Comparison of ENCODE assay signal across 25 cellular contexts in genomic region chr3:123493912-123494311, GRCh38. TPM values are rescaled to one million over a fixed set of nuclear protein-coding genes. Genes with fewer than 3 reads are reported as not detected.
"Had no signal": no experiment of that assay in that cellular context is flagged by ENCODE, and none has a peak within 500 bp of the region (broad histone marks: within the 10 kb centered on the region; RNA-seq: fewer than 3 reads in every experiment).

No MANE protein-coding gene starts in this region.

- H3K4me3 ChIP-seq: coronary artery, esophagus squamous epithelium, heart right ventricle, left lung, prostate gland, right atrium auricular region, skin epidermis, spleen, thoracic aorta, tibial nerve, upper lobe of left lung had no signal

- H3K27me3 ChIP-seq: esophagus squamous epithelium, heart right ventricle, left lung, right atrium auricular region, spleen, tibial nerve, upper lobe of left lung had no signal

- DNase-seq: dermis blood vessel endothelial cell; effector memory CD4-positive, alpha-beta T cell; erythroblast; esophagus squamous epithelium; foreskin melanocyte; glutamatergic neuron; heart right ventricle; hippocampal formation; left cardiac atrium; left lung; mesendoderm; midbrain; naive thymus-derived CD4-positive, alpha-beta T cell; spleen; stimulated activated CD4-positive, alpha-beta T cell treated with anti-CD3 and anti-CD28 coated beads, Interleukin-4, amount 100 ng/mL, for 4 hours; stimulated activated naive CD8-positive, alpha-beta T cell treated with anti-CD3 and anti-CD28 coated beads, Interleukin-15, Interleukin-2, amounts not matched to agents 100 U/mL and 50 U/mL, for 24 hours; upper lobe of left lung had no signal

- H3K27ac Mint-ChIP-seq: naive thymus-derived CD4-positive, alpha-beta T cell; nephron; stimulated activated memory B cell treated with anti-CD40 and anti-IgM and Interleukin-4, amounts not matched to agents 10 μg/mL and 1 μg/mL and 100 μg/mL, for 72 hours had no signal

- H3K9me3 ChIP-seq: esophagus squamous epithelium, heart right ventricle, left lung, prostate gland, right atrium auricular region, spleen, thoracic aorta, tibial nerve, upper lobe of left lung had no signal

- H3K27me3 Mint-ChIP-seq: naive thymus-derived CD4-positive, alpha-beta T cell; stimulated activated memory B cell treated with anti-CD40 and anti-IgM and Interleukin-4, amounts not matched to agents 10 μg/mL and 1 μg/mL and 100 μg/mL, for 72 hours had no signal

- H3K4me1 Mint-ChIP-seq: nephron; stimulated activated memory B cell treated with anti-CD40 and anti-IgM and Interleukin-4, amounts not matched to agents 10 μg/mL and 1 μg/mL and 100 μg/mL, for 72 hours had no signal

- H3K9me3 Mint-ChIP-seq: naive thymus-derived CD4-positive, alpha-beta T cell; nephron; stimulated activated memory B cell treated with anti-CD40 and anti-IgM and Interleukin-4, amounts not matched to agents 10 μg/mL and 1 μg/mL and 100 μg/mL, for 72 hours had no signal

- H3K36me3 ChIP-seq: prostate gland, thoracic aorta had no signal

- H3K4me3 Mint-ChIP-seq: naive thymus-derived CD4-positive, alpha-beta T cell; nephron; stimulated activated memory B cell treated with anti-CD40 and anti-IgM and Interleukin-4, amounts not matched to agents 10 μg/mL and 1 μg/mL and 100 μg/mL, for 72 hours had no signal

- H3K27ac ChIP-seq: esophagus squamous epithelium, heart right ventricle, left lung, prostate gland, right atrium auricular region, skin epidermis, spleen, tibial nerve, upper lobe of left lung had no signal

- ATAC-seq: heart right ventricle; left cardiac atrium; left lung; naive thymus-derived CD4-positive, alpha-beta T cell; stimulated activated memory B cell treated with anti-CD40 and anti-IgM and Interleukin-4, amounts not matched to agents 10 μg/mL and 1 μg/mL and 100 μg/mL, for 72 hours; stimulated activated naive CD8-positive, alpha-beta T cell treated with anti-CD3 and anti-CD28 coated beads, Interleukin-15, Interleukin-2, amounts not matched to agents 100 U/mL and 50 U/mL, for 24 hours had no signal

- H3K4me1 ChIP-seq: prostate gland, upper lobe of left lung had no signal

RNA-seq across cellular contexts. Expression of gene ADCY5, which starts 45.0 kb away (rescaled TPM):
- total RNA-seq: naive thymus-derived CD4-positive, alpha-beta T cell had no signal
